In the genomic region with DNA sequence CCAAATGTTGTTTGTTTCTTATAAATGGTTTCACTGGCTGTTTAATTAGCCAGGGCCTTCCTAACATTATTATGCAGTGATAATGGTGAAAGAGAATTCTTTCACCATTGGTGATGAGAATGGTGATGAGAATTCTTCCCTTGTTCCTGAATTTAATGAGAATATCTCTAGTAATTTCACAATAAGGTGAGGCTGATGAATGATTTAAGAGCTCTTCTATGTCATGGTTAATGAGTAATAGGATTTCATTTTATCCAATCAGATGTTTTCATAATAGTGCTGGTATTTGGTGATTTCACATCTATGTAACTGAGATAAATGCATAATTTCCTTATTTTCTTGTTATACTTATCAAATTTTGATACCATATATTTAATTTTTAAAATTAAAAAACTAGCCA, we compare ENCODE assay signal across 19 cellular contexts.
DNase-seq lines count a peak whose midpoint lies in the region; ATAC-seq and TF ChIP-seq lines count a peak whose summit lies in the region.
"Had no signal": no experiment of that assay in that cellular context is flagged by ENCODE, and none has a peak within 500 bp of the region (broad histone marks: within the 10 kb centered on the region; RNA-seq: fewer than 3 reads in every experiment).

No MANE protein-coding gene starts in this region.

- ATAC-seq in GM19455 (IDR thresholded peaks at IDR 0.05; ENCODE audit: unreplicated experiment) (no peak), GM19035 (IDR thresholded peaks at IDR 0.05; ENCODE audit: unreplicated experiment) (no peak)

- H4K20me1 ChIP-seq in GM23248 (ENCODE audit: insufficient read depth): no peaks in the 10 kb centered on the region
- H4K20me1 ChIP-seq: BLaER1 had no signal

- H3K4me1 ChIP-seq in GM23248 (ENCODE audit: insufficient read depth): peaks cover 21% of the 10 kb centered on the region
- H3K4me1 ChIP-seq: BE2C, BLaER1, Caco-2 had no signal

- no peak overlapping the region for H2AFZ ChIP-seq in GM23248

- no peaks in the 10 kb centered on the region for H3K27me3 ChIP-seq in GM23248 (replicated peaks; ENCODE audit: insufficient read depth)
- H3K27me3 ChIP-seq: BE2C, BLaER1 had no signal

- DNase-seq in GM23248: peak; percentile 14
- DNase-seq in NCI-H226: peak; percentile 4
- DNase-seq in amniotic epithelial cell (ENCODE audit: low read depth): peak; percentile 28
- peak; percentile 67 for DNase-seq in epithelial cell of esophagus (ENCODE audit: low read depth)
- DNase-seq in SW480 (ENCODE audit: low spot score): no peak
- DNase-seq: 8988T; ACHN; BE2C; C1 segment of cervical spinal cord; Caco-2; Calu3; CD4-positive, alpha-beta memory T cell; CD4-positive, CD25-positive, alpha-beta regulatory T cell; CD8-positive, alpha-beta memory T cell; DMS79 treated with DMSO at 0.1 percent for 48 hours; GF-D8 had no signal

- H3K9ac ChIP-seq in GM23248: no peak overlapping the region
- H3K9ac ChIP-seq: BLaER1 had no signal

- no peaks in the 10 kb centered on the region for H3K9me3 ChIP-seq in GM23248 (ENCODE audit: low read depth)
- H3K9me3 ChIP-seq: BE2C, BLaER1, Caco-2 had no signal

- H3K4me2 ChIP-seq in GM23248 (ENCODE audit: unreplicated experiment): no peak overlapping the region
- H3K4me2 ChIP-seq: BLaER1 had no signal

- no peaks in the 10 kb centered on the region for H3K79me2 ChIP-seq in GM23248 (ENCODE audit: insufficient read depth)

- H3K36me3 ChIP-seq in GM23248 (ENCODE audit: low read depth): no peaks in the 10 kb centered on the region
- H3K36me3 ChIP-seq: BE2C, BLaER1 had no signal

- H3K4me3 ChIP-seq in GM23248 (no peak overlapping the region), epithelial cell of esophagus (ENCODE audit: low read length) (no peak overlapping the region)
- H3K4me3 ChIP-seq: BLaER1 had no signal

- in situ Hi-C loops in GM23248 (cut with MboI): no loop called here

- TF ChIP-seq CTCF in epithelial cell of esophagus (IDR thresholded peaks at IDR 0.05; ENCODE audit: insufficient read depth, low read depth, low read length, missing control alignments): no peak

- no peak overlapping the region for H3K27ac ChIP-seq in GM23248
- H3K27ac ChIP-seq: BLaER1 had no signal

- no peaks in the 10 kb centered on the region for H3K9me2 ChIP-seq in GM23248 (ENCODE audit: insufficient read depth)

- peaks cover 16% of the 10 kb centered on the region; the same call in 1 of the 2 replicates for H3F3A ChIP-seq in GM23248 (ENCODE audit: insufficient read depth)
